20 cellular contexts compared by ENCODE assay signal in genomic region chr19:42369433-42370067, GRCh38. TPM values are rescaled to one million over a fixed set of nuclear protein-coding genes. Genes with fewer than 3 reads are reported as not detected.
DNase-seq lines count a peak whose midpoint lies in the region; ATAC-seq and TF ChIP-seq lines count a peak whose summit lies in the region.
"Had no signal": no experiment of that assay in that cellular context is flagged by ENCODE, and none has a peak within 500 bp of the region (broad histone marks: within the 10 kb centered on the region; RNA-seq: fewer than 3 reads in every experiment).

No MANE protein-coding gene starts in this region.

- H3K9me3 ChIP-seq in heart left ventricle, result no peaks in the 10 kb centered on the region
- peaks cover 0 to 2% of the 10 kb centered on the region in 2 donors for H3K9me3 ChIP-seq in neuronal stem cell (replicated peaks in 1 of 2; ENCODE audit: control insufficient read depth in 2 of 2, insufficient read depth in 1 of 2, low read depth in 1 of 2, low read length in 2 of 2)

- intact Hi-C loops in Right ventricle myocardium inferior (cut with DNase I) (no loop called here), heart left ventricle (cut with DNase I) (no loop called here), head of caudate nucleus (cut with DNase I) (no loop called here), dorsolateral prefrontal cortex (cut with DNase I) (no loop called here)

- H2BK5ac ChIP-seq in neuronal stem cell (ENCODE audit: low read length), result no peak overlapping the region

- H4K8ac ChIP-seq in neuronal stem cell (ENCODE audit: low read depth, low read length), result no peak overlapping the region

- H2BK120ac ChIP-seq in neuronal stem cell (ENCODE audit: low read depth, low read length), result no peak overlapping the region

- no peak overlapping the region for H2BK15ac ChIP-seq in neuronal stem cell (ENCODE audit: low read length)

- no peak overlapping the region for H2BK12ac ChIP-seq in neuronal stem cell (ENCODE audit: low read length)

- TF ChIP-seq POLR2A in heart left ventricle (IDR thresholded peaks at IDR 0.05), result no peak

- no peak overlapping the region for H3K27ac ChIP-seq in heart left ventricle
- no peak overlapping the region for H3K27ac ChIP-seq in neuronal stem cell (replicated peaks; ENCODE audit: low read length)
- H3K27ac ChIP-seq in dorsolateral prefrontal cortex, result peak overlapping the region in 2 of 59 donors; percentile 25 to 57
- H3K27ac ChIP-seq: C4-2B, GM23248, HL-60, KMS-11, RWPE1 had no signal

- no peak for ATAC-seq in Right ventricle myocardium inferior
- ATAC-seq in heart left ventricle, result no peak
- peak; percentile 5 for ATAC-seq in esophagus mucosa

- H3K4ac ChIP-seq in neuronal stem cell (ENCODE audit: low read length), result peak overlapping the region; percentile 30

- H3K9ac ChIP-seq in neuronal stem cell (ENCODE audit: low read depth, low read length, poor library complexity), result no peak overlapping the region
- H3K9ac ChIP-seq: GM23248, KMS-11 had no signal

- no peak overlapping the region for H3K4me2 ChIP-seq in neuronal stem cell (ENCODE audit: insufficient read depth, low read length, poor library complexity, severe bottlenecking)
- H3K4me2 ChIP-seq: KMS-11 had no signal

- H2AK5ac ChIP-seq in neuronal stem cell (ENCODE audit: low read depth, low read length), result peak overlapping the region; percentile 49

- H3K36me3 ChIP-seq in heart left ventricle (peaks cover 0 to 17% (median 13%) of the 10 kb centered on the region in 9 donors), neuronal stem cell (replicated peaks in 1 of 2; ENCODE audit: control insufficient read depth in 2 of 2, insufficient read depth in 2 of 2, low read length in 2 of 2) (peaks cover 5 to 61% of the 10 kb centered on the region in 2 donors)

- 91 to 94% (median 92%) methylated on average over 24 to 27 of the region's 27 CpGs for WGBS in heart left ventricle, 4 donors
- WGBS in neuronal stem cell (ENCODE audit: extremely low coverage in 2 of 2, insufficient read length in 2 of 2, insufficient replicate concordance in 1 of 2), 2 donors, result no CpG with 5 or more reads among the region's 27 CpGs

- H3K18ac ChIP-seq in neuronal stem cell (ENCODE audit: low read length), result peak overlapping the region; percentile 61

- H3K23ac ChIP-seq in neuronal stem cell (ENCODE audit: low read depth, low read length, poor library complexity), result peak overlapping the region; percentile 68

- TF ChIP-seq CTCF in heart left ventricle (IDR thresholded peaks at IDR 0.05), result no peak
- TF ChIP-seq CTCF in dorsolateral prefrontal cortex (IDR thresholded peaks at IDR 0.05 in 54 of 56, conservative IDR thresholded peaks at IDR 0.05 in 2 of 56; ENCODE audit: low read depth in 1 of 56, partially characterized antibody in 56 of 56), result no peak

- no peak overlapping the region for H2AFZ ChIP-seq in neuronal stem cell (ENCODE audit: low read length)
- H2AFZ ChIP-seq: GM23248 had no signal

- no peak overlapping the region for H4K91ac ChIP-seq in neuronal stem cell (ENCODE audit: low read depth, low read length, poor library complexity)

- H3K27me3 ChIP-seq in heart left ventricle (no peaks in the 10 kb centered on the region), neuronal stem cell (ENCODE audit: control insufficient read depth in 3 of 3, insufficient read depth in 3 of 3, low read depth in 1 of 3, low read length in 3 of 3) (no peaks in the 10 kb centered on the region), dorsolateral prefrontal cortex (no peaks in the 10 kb centered on the region)

- peak; percentile 37 for DNase-seq in Right ventricle myocardium inferior (ENCODE audit: missing footprints)
- no peak for DNase-seq in heart left ventricle
- DNase-seq in neuronal stem cell (ENCODE audit: low spot score), result no peak
- no peak for DNase-seq in activated CD4-positive, alpha-beta T cell treated with anti-CD3 and anti-CD28 coated beads, Interleukin-2, amount 50 U/mL, for 4 hours
- no peak for DNase-seq in head of caudate nucleus
- no peak for DNase-seq in dorsolateral prefrontal cortex
- DNase-seq: 8988T; Calu3; CD8-positive, alpha-beta memory T cell; GM23248; NCI-H1092 treated with DMSO at 0.1 percent for 48 hours; NCI-H1436 treated with DMSO at 0.1 percent for 48 hours; NCI-H2029; NCI-H2227 treated with DMSO at 0.1 percent for 48 hours had no signal

- H3K4me1 ChIP-seq in heart left ventricle (peaks cover 0 to 35% (median 14%) of the 10 kb centered on the region in 12 donors), neuronal stem cell (ENCODE audit: control insufficient read depth in 2 of 2, insufficient read depth in 1 of 2, low read depth in 1 of 2, low read length in 2 of 2) (peaks cover 8 to 9% of the 10 kb centered on the region in 2 donors)

- peak overlapping the region; percentile 75 for H3K14ac ChIP-seq in neuronal stem cell (ENCODE audit: low read length)

- H3K4me3 ChIP-seq in heart left ventricle (no peak overlapping the region), neuronal stem cell (ENCODE audit: low read length in 2 of 2) (peak overlapping the region in 1 of 2 donors; percentile 5), dorsolateral prefrontal cortex (no peak overlapping the region)
- H3K4me3 ChIP-seq: GM23248 had no signal

- H3K79me1 ChIP-seq in neuronal stem cell (ENCODE audit: low read depth, low read length), result peaks cover 2% of the 10 kb centered on the region

RNA-seq across cellular contexts. Expression of gene CNFN, which starts 20.5 kb away (rescaled TPM):
- total RNA-seq in Right ventricle myocardium inferior (0.87 TPM), heart left ventricle (1 to 10 TPM in 1 of 9 donors, under 1 TPM in 3, not detected in 5; 0.62 to 1.4 (median 0.94) TPM), esophagus mucosa (1,078 TPM), dorsolateral prefrontal cortex (1 to 10 TPM in 51 of 120 experiments, under 1 TPM in 5, not detected in 64; 0.84 to 3.8 (median 1.4) TPM)
- 1 to 10 TPM; 1.3 to 2.9 TPM for polyA plus RNA-seq in heart left ventricle
- polyA plus RNA-seq in neuronal stem cell (2013, experiment 1 of 2), result 41.6 TPM
- polyA plus RNA-seq in neuronal stem cell (2013, experiment 2 of 2), result 43.2 TPM
- total RNA-seq: CD8-positive, alpha-beta memory T cell; GM23248 had no signal
- polyA plus RNA-seq: CD8-positive, alpha-beta memory T cell had no signal

RNA-seq across cellular contexts. Expression of gene MEGF8, which starts 44.1 kb away (rescaled TPM):
- 32.6 TPM for total RNA-seq in Right ventricle myocardium inferior
- total RNA-seq in heart left ventricle, result 10 to 100 TPM; 26.5 to 50.4 (median 36.6) TPM
- polyA plus RNA-seq in heart left ventricle, result 10 to 100 TPM; 22.8 to 23.1 TPM
- total RNA-seq in esophagus mucosa, result 8.1 TPM
- 11.4 TPM for polyA plus RNA-seq in neuronal stem cell (2013, experiment 1 of 2)
- 12.1 TPM for polyA plus RNA-seq in neuronal stem cell (2013, experiment 2 of 2)
- total RNA-seq in dorsolateral prefrontal cortex, result 100 to 1,000 TPM in 87 of 120 experiments, 10 to 100 TPM in 33; 53.4 to 167 (median 109) TPM

RNA-seq across cellular contexts. Expression of gene TMEM145, which starts 56.4 kb away (rescaled TPM):
- total RNA-seq in Right ventricle myocardium inferior, result 0.16 TPM
- total RNA-seq in heart left ventricle, result under 1 TPM in 2 of 9 donors, not detected in 7; 0.16 to 0.27 TPM
- polyA plus RNA-seq in heart left ventricle, result under 1 TPM; 0.11 to 0.18 TPM
- 0.20 TPM for total RNA-seq in esophagus mucosa
- polyA plus RNA-seq in neuronal stem cell (2013, experiment 1 of 2), result 0.61 TPM
- polyA plus RNA-seq in neuronal stem cell (2013, experiment 2 of 2), result 0.79 TPM
- 100 to 1,000 TPM in 4 of 120 experiments, 10 to 100 TPM in 116; 30.7 to 105 (median 68.9) TPM for total RNA-seq in dorsolateral prefrontal cortex
- total RNA-seq: G401, GM23248 had no signal
- polyA plus RNA-seq: CD8-positive, alpha-beta memory T cell; GM23248 had no signal

RNA-seq across cellular contexts. Expression of gene LIPE, which starts 57.6 kb away (rescaled TPM):
- total RNA-seq in Right ventricle myocardium inferior (67.7 TPM), heart left ventricle (100 to 1,000 TPM in 1 of 9 donors, 10 to 100 TPM in 8; 34.7 to 111 (median 57.3) TPM), esophagus mucosa (10.8 TPM), dorsolateral prefrontal cortex (100 to 1,000 TPM in 24 of 120 experiments, 10 to 100 TPM in 96; 21.9 to 264 (median 65.6) TPM)
- polyA plus RNA-seq in heart left ventricle, result 10 to 100 TPM; 47.1 to 67.1 TPM
- polyA plus RNA-seq in neuronal stem cell (2013, experiment 1 of 2), result 10.6 TPM
- polyA plus RNA-seq in neuronal stem cell (2013, experiment 2 of 2), result 10.0 TPM

Comparison
In these comparisons a context has a peak if more than half of its experiments do, and no peak if none do; other contexts are left out.
1. RNA of gene CNFN, which starts 20.5 kb away (total RNA-seq): 1,078 TPM in esophagus mucosa (single experiment); 0.87 TPM in Right ventricle myocardium inferior (single experiment), 0.84 to 3.8 TPM in dorsolateral prefrontal cortex and 0.62 to 1.4 TPM in heart left ventricle; every median in the first group is over 100 times any median in the second.
2. RNA of gene TMEM145, which starts 56.4 kb away (total RNA-seq): 30.7 to 105 TPM in dorsolateral prefrontal cortex; 0.20 TPM in esophagus mucosa (single experiment), 0.16 TPM in Right ventricle myocardium inferior (single experiment) and 0.16 to 0.27 TPM in heart left ventricle; every median in the first group is over 10 times any median in the second.